13 cellular contexts compared by ENCODE assay signal in genomic region chr12:4505381-4505986, GRCh38. TPM values are rescaled to one million over a fixed set of nuclear protein-coding genes. Genes with fewer than 3 reads are reported as not detected.
DNase-seq lines count a peak whose midpoint lies in the region; ATAC-seq and TF ChIP-seq lines count a peak whose summit lies in the region.
"Had no signal": no experiment of that assay in that cellular context is flagged by ENCODE, and none has a peak within 500 bp of the region (broad histone marks: within the 10 kb centered on the region; RNA-seq: fewer than 3 reads in every experiment).

No MANE protein-coding gene starts in this region.

- intact Hi-C loops in psoas muscle (cut with DNase I), result loop anchor here in 1 of 2 donors (10.0 kb wide), 1 partner anchor 1719 kb away; no protein-coding TSS in a partner anchor
- intact Hi-C loops in activated CD8-positive, alpha-beta T cell treated with anti-CD3 and anti-CD28 coated beads for 36 hours (cut with micrococcal nuclease), result no loop called here

- peaks cover 24% of the 10 kb centered on the region for H3K36me3 Mint-ChIP-seq in activated naive CD4-positive, alpha-beta T cell treated with anti-CD3 and anti-CD28 coated beads, Interleukin-2, amount 10 ng/mL, durations not matched to agents 7 days and 5 days
- H3K36me3 Mint-ChIP-seq in activated CD8-positive, alpha-beta T cell treated with anti-CD3 and anti-CD28 coated beads for 36 hours (ENCODE audit: low read depth), result peaks cover 18% of the 10 kb centered on the region

- H3K4me1 ChIP-seq in MM.1S (ENCODE audit: low read length) (peaks cover 27% of the 10 kb centered on the region), psoas muscle (peaks cover 16% of the 10 kb centered on the region)
- H3K4me1 ChIP-seq: esophagus muscularis mucosa, pancreas, testis had no signal

- peak; percentile 87 to 98 (median 93) for ATAC-seq in psoas muscle
- no peak for ATAC-seq in GM21390 (IDR thresholded peaks at IDR 0.05; ENCODE audit: unreplicated experiment)
- ATAC-seq in HG02798 (IDR thresholded peaks at IDR 0.05; ENCODE audit: poor library complexity, unreplicated experiment), result no peak
- ATAC-seq in activated CD8-positive, alpha-beta T cell treated with anti-CD3 and anti-CD28 coated beads for 36 hours, result no peak
- ATAC-seq: pancreas had no signal

- H3K27me3 ChIP-seq in MM.1S (replicated peaks; ENCODE audit: insufficient read depth, low read length) (no peaks in the 10 kb centered on the region), psoas muscle (ENCODE audit: insufficient read depth in 3 of 3, low read length in 2 of 3) (no peaks in the 10 kb centered on the region)
- H3K27me3 ChIP-seq: esophagus muscularis mucosa, pancreas, testis had no signal

- H3K36me3 ChIP-seq in MM.1S (replicated peaks; ENCODE audit: insufficient read depth, low read length) (no peaks in the 10 kb centered on the region; the same call in 1 of the 2 replicates), psoas muscle (ENCODE audit: insufficient read depth in 1 of 2, low read depth in 1 of 2) (peaks cover 0 to 12% of the 10 kb centered on the region in 2 donors)

- POLR2A ChIA-PET in activated CD8-positive, alpha-beta T cell treated with anti-CD3 and anti-CD28 coated beads for 36 hours (lab: Charles Lee), result interaction anchor here (0.7 to 1.2 kb wide), 2 partner anchors 25 to 199 kb away, joined by 3 to 4 read pairs; no protein-coding TSS in a partner anchor

- 68 to 86% (median 76%) methylated on average over 1 of the region's 1 CpG for WGBS in psoas muscle, 3 donors

- peaks cover 17% of the 10 kb centered on the region; the same call in 1 of the 2 replicates for H3F3A ChIP-seq in MM.1S (ENCODE audit: insufficient read depth, low read length)

- H4K20me1 ChIP-seq in MM.1S (ENCODE audit: insufficient read depth, low read length), result no peaks in the 10 kb centered on the region

- H3K79me2 ChIP-seq in MM.1S (ENCODE audit: low read length), result no peaks in the 10 kb centered on the region

- no peak for DNase-seq in activated naive CD4-positive, alpha-beta T cell treated with anti-CD3 and anti-CD28 coated beads, Interleukin-2, amount 10 ng/mL, durations not matched to agents 7 days and 5 days
- no peak for DNase-seq in activated naive CD4-positive, alpha-beta T cell treated with Interleukin-2 at 50 U/mL for 16 hours
- peak; percentile 18 for DNase-seq in MM.1S
- peak; percentile 3 to 30 for DNase-seq in cardiac fibroblast (ENCODE audit: low read depth in 2 of 2)
- no peak for DNase-seq in psoas muscle
- DNase-seq in activated CD8-positive, alpha-beta T cell treated with anti-CD3 and anti-CD28 coated beads for 36 hours, result no peak
- DNase-seq: activated CD8-positive, alpha-beta memory T cell treated with anti-CD3 and anti-CD28 coated beads for 24 hours; pancreas; testis had no signal

- no peaks in the 10 kb centered on the region for H3K9me3 Mint-ChIP-seq in activated naive CD4-positive, alpha-beta T cell treated with anti-CD3 and anti-CD28 coated beads, Interleukin-2, amount 10 ng/mL, durations not matched to agents 7 days and 5 days
- no peaks in the 10 kb centered on the region for H3K9me3 Mint-ChIP-seq in activated CD8-positive, alpha-beta T cell treated with anti-CD3 and anti-CD28 coated beads for 36 hours

- TF ChIP-seq CTCF in MM.1S (IDR thresholded peaks at IDR 0.05; ENCODE audit: low read length) (no peak), cardiac fibroblast (IDR thresholded peaks at IDR 0.05; ENCODE audit: low read depth, low read length) (no peak), psoas muscle (IDR thresholded peaks at IDR 0.05) (no peak)
- no peak for TF ChIP-seq CTCF in activated CD8-positive, alpha-beta T cell treated with anti-CD3 and anti-CD28 coated beads for 36 hours (IDR thresholded peaks at IDR 0.05)

- H2AFZ ChIP-seq in MM.1S (ENCODE audit: low read length), result no peak overlapping the region

- H3K27ac Mint-ChIP-seq in activated naive CD4-positive, alpha-beta T cell treated with anti-CD3 and anti-CD28 coated beads, Interleukin-2, amount 10 ng/mL, durations not matched to agents 7 days and 5 days, result peak overlapping the region; percentile 45
- no peak overlapping the region for H3K27ac Mint-ChIP-seq in activated CD8-positive, alpha-beta T cell treated with anti-CD3 and anti-CD28 coated beads for 36 hours

- no peaks in the 10 kb centered on the region for H3K9me2 ChIP-seq in MM.1S (replicated peaks; ENCODE audit: insufficient read depth, low read length)

- no peak overlapping the region for H3K4me3 ChIP-seq in MM.1S (ENCODE audit: low read length)
- H3K4me3 ChIP-seq in cardiac fibroblast (replicated peaks in 1 of 2; ENCODE audit: low read depth in 2 of 2, low read length in 2 of 2), result no peak overlapping the region
- no peak overlapping the region for H3K4me3 ChIP-seq in psoas muscle
- H3K4me3 ChIP-seq: esophagus muscularis mucosa, pancreas, testis had no signal

- H3K4me1 Mint-ChIP-seq in activated naive CD4-positive, alpha-beta T cell treated with anti-CD3 and anti-CD28 coated beads, Interleukin-2, amount 10 ng/mL, durations not matched to agents 7 days and 5 days, result peaks cover 30% of the 10 kb centered on the region
- H3K4me1 Mint-ChIP-seq in activated CD8-positive, alpha-beta T cell treated with anti-CD3 and anti-CD28 coated beads for 36 hours (ENCODE audit: low read depth), result peaks cover 25% of the 10 kb centered on the region

- H3K4me2 ChIP-seq in MM.1S (ENCODE audit: low read depth, low read length), result 0 out of 2 replicates have a peak overlapping the region, but pooled peaks have one; percentile 14

- H3K27me3 Mint-ChIP-seq in activated naive CD4-positive, alpha-beta T cell treated with anti-CD3 and anti-CD28 coated beads, Interleukin-2, amount 10 ng/mL, durations not matched to agents 7 days and 5 days, result no peaks in the 10 kb centered on the region
- no peaks in the 10 kb centered on the region for H3K27me3 Mint-ChIP-seq in activated CD8-positive, alpha-beta T cell treated with anti-CD3 and anti-CD28 coated beads for 36 hours

- H3K9me3 ChIP-seq in MM.1S (replicated peaks; ENCODE audit: insufficient read depth, low read length) (no peaks in the 10 kb centered on the region), psoas muscle (no peaks in the 10 kb centered on the region)
- H3K9me3 ChIP-seq: esophagus muscularis mucosa, pancreas, testis had no signal

- CTCF ChIA-PET in activated naive CD4-positive, alpha-beta T cell treated with anti-CD3 and anti-CD28 coated beads, Interleukin-2, amount 10 ng/mL, durations not matched to agents 7 days and 5 days (lab: Charles Lee), result no interaction called here
- CTCF ChIA-PET in activated CD8-positive, alpha-beta T cell treated with anti-CD3 and anti-CD28 coated beads for 36 hours (lab: Charles Lee), result no interaction called here

- peak overlapping the region; percentile 31; the same call in 1 of the 2 replicates for H3K27ac ChIP-seq in MM.1S (ENCODE audit: low read length)
- H3K27ac ChIP-seq in psoas muscle, result peak overlapping the region; percentile 18
- H3K27ac ChIP-seq: esophagus muscularis mucosa, HL-60, pancreas, testis had no signal

- H3K4me3 Mint-ChIP-seq in activated naive CD4-positive, alpha-beta T cell treated with anti-CD3 and anti-CD28 coated beads, Interleukin-2, amount 10 ng/mL, durations not matched to agents 7 days and 5 days, result no peak overlapping the region
- no peak overlapping the region for H3K4me3 Mint-ChIP-seq in activated CD8-positive, alpha-beta T cell treated with anti-CD3 and anti-CD28 coated beads for 36 hours

- H3K9ac ChIP-seq in MM.1S (ENCODE audit: low read length), result no peak overlapping the region

RNA-seq across cellular contexts. Expression of gene RAD51AP1, which starts 33.2 kb away (rescaled TPM):
- under 1 TPM; 0.38 to 0.92 (median 0.44) TPM for total RNA-seq in psoas muscle
- under 1 TPM; 0.48 to 0.98 (median 0.75) TPM for polyA plus RNA-seq in psoas muscle
- 10 to 100 TPM; 44.7 to 47.8 TPM for total RNA-seq in activated CD8-positive, alpha-beta T cell treated with anti-CD3 and anti-CD28 coated beads for 36 hours

RNA-seq across cellular contexts. Expression of gene DYRK4, which starts 56.5 kb away (rescaled TPM):
- 10 to 100 TPM; 18.3 to 28.8 (median 23.3) TPM for total RNA-seq in psoas muscle
- 10 to 100 TPM; 18.3 to 27.8 (median 20.8) TPM for polyA plus RNA-seq in psoas muscle
- 10 to 100 TPM; 35.0 TPM for total RNA-seq in activated CD8-positive, alpha-beta T cell treated with anti-CD3 and anti-CD28 coated beads for 36 hours

RNA-seq across cellular contexts. Expression of gene FGF6, which starts 59.9 kb away (rescaled TPM):
- total RNA-seq in psoas muscle, result 10 to 100 TPM in 2 of 4 donors, 1 to 10 TPM in 2; 3.9 to 27.1 (median 8.2) TPM
- polyA plus RNA-seq in psoas muscle, result 1 to 10 TPM in 1 of 3 donors, under 1 TPM in 1, not detected in 1; 0.61 to 1.2 TPM
- total RNA-seq in activated CD8-positive, alpha-beta T cell treated with anti-CD3 and anti-CD28 coated beads for 36 hours, result not detected
- total RNA-seq: esophagus muscularis mucosa, pancreas, testis had no signal
- polyA plus RNA-seq: pancreas had no signal

Comparison
In these comparisons a context has a peak if more than half of its experiments do, and no peak if none do; other contexts are left out.
1. DNase-seq: peak in MM.1S (single experiment) and cardiac fibroblast (2 of 2); none in activated naive CD4-positive, alpha-beta T cell treated with anti-CD3 and anti-CD28 coated beads, Interleukin-2, amount 10 ng/mL, durations not matched to agents 7 days and 5 days (single experiment), activated naive CD4-positive, alpha-beta T cell treated with Interleukin-2 at 50 U/mL for 16 hours (single experiment), psoas muscle (0 of 2) and activated CD8-positive, alpha-beta T cell treated with anti-CD3 and anti-CD28 coated beads for 36 hours (single experiment).
2. ATAC-seq: peak in psoas muscle (4 of 4); none in GM21390 (single experiment), HG02798 (single experiment) and activated CD8-positive, alpha-beta T cell treated with anti-CD3 and anti-CD28 coated beads for 36 hours (single experiment).
3. RNA of gene RAD51AP1, which starts 33.2 kb away (total RNA-seq): 44.7 to 47.8 TPM in activated CD8-positive, alpha-beta T cell treated with anti-CD3 and anti-CD28 coated beads for 36 hours; 0.38 to 0.92 TPM in psoas muscle; every median in the first group is over 10 times any median in the second.
4. RNA of gene FGF6, which starts 59.9 kb away (total RNA-seq): 3.9 to 27.1 TPM in psoas muscle; not detected in activated CD8-positive, alpha-beta T cell treated with anti-CD3 and anti-CD28 coated beads for 36 hours; every median in the first group is over 4 times any median in the second.